9 cellular contexts compared by ENCODE assay signal in the genomic region with DNA sequence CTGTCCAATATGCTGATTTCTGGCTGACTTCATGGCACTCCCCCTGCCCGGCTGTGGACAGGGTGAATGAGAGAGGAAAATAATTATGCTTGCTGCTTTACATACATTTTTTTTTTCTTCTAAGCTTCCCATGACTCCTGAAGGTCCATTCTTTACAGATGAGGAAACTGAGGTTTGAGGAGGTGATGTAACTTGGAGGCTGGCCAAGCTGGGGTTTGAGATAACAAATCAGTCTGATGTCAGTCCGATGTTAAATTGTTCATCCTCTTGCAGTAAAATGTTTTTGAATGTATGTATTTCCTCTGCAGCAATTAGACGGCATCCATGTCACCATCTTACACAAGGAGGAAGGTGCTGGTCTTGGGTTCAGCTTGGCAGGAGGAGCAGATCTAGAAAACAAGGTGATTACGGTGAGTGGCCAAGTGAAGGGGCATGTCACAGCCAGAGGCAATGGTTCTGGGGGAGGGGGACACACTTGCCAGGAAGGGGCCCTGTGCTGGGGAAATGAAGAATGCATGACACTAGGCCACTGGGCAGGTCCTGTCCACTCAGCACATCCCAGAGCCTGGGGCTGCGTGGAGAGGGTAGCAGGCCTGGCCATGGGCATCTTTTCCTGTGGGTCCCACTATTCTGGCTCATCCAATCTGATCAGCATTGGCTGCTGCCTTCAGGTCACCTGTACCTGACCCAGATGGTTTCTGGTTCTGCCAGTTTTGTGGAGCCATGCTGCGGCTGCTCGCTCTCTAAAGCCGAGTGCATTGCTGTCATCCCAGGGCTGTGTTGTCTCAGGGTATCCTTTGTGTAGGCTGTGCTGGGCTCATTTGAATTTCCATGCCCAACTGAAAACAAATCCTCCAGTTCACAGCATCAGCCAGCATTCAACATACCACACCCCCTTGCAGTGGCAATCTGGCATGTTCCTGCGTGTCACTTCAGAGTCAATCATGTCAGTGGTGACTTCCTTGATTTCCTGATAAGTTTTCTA. TPM values are rescaled to one million over a fixed set of nuclear protein-coding genes. Genes with fewer than 3 reads are reported as not detected.
DNase-seq lines count a peak whose midpoint lies in the region; ATAC-seq and TF ChIP-seq lines count a peak whose summit lies in the region.
"Had no signal": no experiment of that assay in that cellular context is flagged by ENCODE, and none has a peak within 500 bp of the region (broad histone marks: within the 10 kb centered on the region; RNA-seq: fewer than 3 reads in every experiment).

No MANE protein-coding gene starts in this region.

- no peaks in the 10 kb centered on the region for H3K9me2 ChIP-seq in neural cell (ENCODE audit: insufficient read depth, low read length)

- no peak overlapping the region for H3K4me2 ChIP-seq in neural cell (ENCODE audit: low read length)

- H3K36me3 ChIP-seq in neural cell (ENCODE audit: insufficient read depth, low read length) = no peaks in the 10 kb centered on the region

- H4K20me1 ChIP-seq in neural cell (ENCODE audit: insufficient read depth) = no peaks in the 10 kb centered on the region

- peak overlapping the region; percentile 94 for H3K27ac Mint-ChIP-seq in dendritic cell treated with granulocyte-macrophage colony-stimulating factor and Interleukin-4, amounts not matched to agents 40 ng/mL and 50 ng/mL, for 4 days

- H3K4me3 ChIP-seq in GM08714 (ENCODE audit: low read length) = peak overlapping the region; percentile 56; the same call in 1 of the 2 replicates
- no peak overlapping the region for H3K4me3 ChIP-seq in neural cell (ENCODE audit: low read length)

- no peaks in the 10 kb centered on the region for H3K9me3 Mint-ChIP-seq in dendritic cell treated with granulocyte-macrophage colony-stimulating factor and Interleukin-4, amounts not matched to agents 40 ng/mL and 50 ng/mL, for 4 days

- intact Hi-C loops in dendritic cell treated with granulocyte-macrophage colony-stimulating factor and Interleukin-4, amounts not matched to agents 40 ng/mL and 50 ng/mL, for 4 days (cut with micrococcal nuclease) = loop anchor here (1.0 kb wide), 1 partner anchor 7 kb away; no protein-coding TSS in a partner anchor

- H3K27me3 ChIP-seq in neural cell (ENCODE audit: insufficient read depth, low read depth, low read length) = no peaks in the 10 kb centered on the region

- no peak overlapping the region for H3K9ac ChIP-seq in neural cell (ENCODE audit: low read length)

- H3K9me3 ChIP-seq in neural cell (ENCODE audit: low read length) = no peaks in the 10 kb centered on the region

- no peak for TF ChIP-seq CTCF in neural cell (IDR thresholded peaks at IDR 0.05; ENCODE audit: poor library complexity, severe bottlenecking)

- TF ChIP-seq EP300 in neural cell (conservative IDR thresholded peaks at IDR 0.05; ENCODE audit: poor library complexity, severe bottlenecking) = no peak

- ATAC-seq in HG03159 (IDR thresholded peaks at IDR 0.05; ENCODE audit: unreplicated experiment) = no peak

- no peak for TF ChIP-seq RAD21 in neural cell (conservative IDR thresholded peaks at IDR 0.05)

- H3K4me1 Mint-ChIP-seq in dendritic cell treated with granulocyte-macrophage colony-stimulating factor and Interleukin-4, amounts not matched to agents 40 ng/mL and 50 ng/mL, for 4 days (ENCODE audit: low read depth) = peaks cover 87% of the 10 kb centered on the region

- no peaks in the 10 kb centered on the region for H3K27me3 Mint-ChIP-seq in dendritic cell treated with granulocyte-macrophage colony-stimulating factor and Interleukin-4, amounts not matched to agents 40 ng/mL and 50 ng/mL, for 4 days

- H3K4me3 Mint-ChIP-seq in dendritic cell treated with granulocyte-macrophage colony-stimulating factor and Interleukin-4, amounts not matched to agents 40 ng/mL and 50 ng/mL, for 4 days = peak overlapping the region; percentile 74

- H3K36me3 Mint-ChIP-seq in dendritic cell treated with granulocyte-macrophage colony-stimulating factor and Interleukin-4, amounts not matched to agents 40 ng/mL and 50 ng/mL, for 4 days (ENCODE audit: low read depth) = peaks cover 99% of the 10 kb centered on the region

- peak; percentile 28 for DNase-seq in NCI-H345 treated with DMSO at 0.1 percent for 48 hours (lab: John Stamatoyannopoulos, UW; ENCODE audit: unreplicated experiment)
- DNase-seq in LoVo (ENCODE audit: low spot score) = no peak
- DNase-seq in AG20443 (ENCODE audit: low spot score) = no peak
- no peak for DNase-seq in stimulated activated CD4-positive, alpha-beta T cell treated with anti-CD3 and anti-CD28 coated beads, Interleukin-1b, Interleukin-23, amount 100 ng/mL, for 48 hours
- DNase-seq: activated CD4-positive, alpha-beta T cell treated with anti-CD3 and anti-CD28 coated beads, Interleukin-2, amount 50 U/mL, for 4 hours had no signal

- no peaks in the 10 kb centered on the region for H3F3A ChIP-seq in neural cell (ENCODE audit: insufficient read depth, low read length, poor library complexity, severe bottlenecking)

- no peak overlapping the region for H3K27ac ChIP-seq in neural cell (ENCODE audit: low read length)

- no peaks in the 10 kb centered on the region for H3K79me2 ChIP-seq in neural cell (replicated peaks; ENCODE audit: insufficient read depth, low read length)

- peak overlapping the region; percentile 32 for H2AFZ ChIP-seq in neural cell (ENCODE audit: low read depth, low read length)

TF ChIP-seq in neural cell, 6 proteins besides CTCF, POLR2A, EP300 and RAD21:
- TF ChIP-seq TAF1 (IDR thresholded peaks at IDR 0.05; ENCODE audit: low read depth) (no peak), SMC3 (conservative IDR thresholded peaks at IDR 0.05; ENCODE audit: poor library complexity) (no peak), MXI1 (conservative IDR thresholded peaks at IDR 0.05; ENCODE audit: poor library complexity, severe bottlenecking) (no peak), EZH2 (IDR thresholded peaks at IDR 0.05; ENCODE audit: borderline replicate concordance, insufficient read depth, low read length, poor library complexity, severe bottlenecking) (no peak), POLR2AphosphoS5 (IDR thresholded peaks at IDR 0.05) (no peak)
- TF ChIP-seq, protein P1, sequence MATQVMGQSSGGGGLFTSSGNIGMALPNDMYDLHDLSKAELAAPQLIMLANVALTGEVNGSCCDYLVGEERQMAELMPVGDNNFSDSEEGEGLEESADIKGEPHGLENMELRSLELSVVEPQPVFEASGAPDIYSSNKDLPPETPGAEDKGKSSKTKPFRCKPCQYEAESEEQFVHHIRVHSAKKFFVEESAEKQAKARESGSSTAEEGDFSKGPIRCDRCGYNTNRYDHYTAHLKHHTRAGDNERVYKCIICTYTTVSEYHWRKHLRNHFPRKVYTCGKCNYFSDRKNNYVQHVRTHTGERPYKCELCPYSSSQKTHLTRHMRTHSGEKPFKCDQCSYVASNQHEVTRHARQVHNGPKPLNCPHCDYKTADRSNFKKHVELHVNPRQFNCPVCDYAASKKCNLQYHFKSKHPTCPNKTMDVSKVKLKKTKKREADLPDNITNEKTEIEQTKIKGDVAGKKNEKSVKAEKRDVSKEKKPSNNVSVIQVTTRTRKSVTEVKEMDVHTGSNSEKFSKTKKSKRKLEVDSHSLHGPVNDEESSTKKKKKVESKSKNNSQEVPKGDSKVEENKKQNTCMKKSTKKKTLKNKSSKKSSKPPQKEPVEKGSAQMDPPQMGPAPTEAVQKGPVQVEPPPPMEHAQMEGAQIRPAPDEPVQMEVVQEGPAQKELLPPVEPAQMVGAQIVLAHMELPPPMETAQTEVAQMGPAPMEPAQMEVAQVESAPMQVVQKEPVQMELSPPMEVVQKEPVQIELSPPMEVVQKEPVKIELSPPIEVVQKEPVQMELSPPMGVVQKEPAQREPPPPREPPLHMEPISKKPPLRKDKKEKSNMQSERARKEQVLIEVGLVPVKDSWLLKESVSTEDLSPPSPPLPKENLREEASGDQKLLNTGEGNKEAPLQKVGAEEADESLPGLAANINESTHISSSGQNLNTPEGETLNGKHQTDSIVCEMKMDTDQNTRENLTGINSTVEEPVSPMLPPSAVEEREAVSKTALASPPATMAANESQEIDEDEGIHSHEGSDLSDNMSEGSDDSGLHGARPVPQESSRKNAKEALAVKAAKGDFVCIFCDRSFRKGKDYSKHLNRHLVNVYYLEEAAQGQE (IDR thresholded peaks at IDR 0.05; ENCODE audit: borderline replicate concordance) = no peak
TF ChIP-seq in neural cell: peak in this region for 0.

RNA-seq across cellular contexts. Expression of a gene that starts 20.4 kb away (rescaled TPM):
- 0.10 and 0.76 TPM in 2 replicates for polyA plus RNA-seq in neural cell
- polyA minus RNA-seq in neural cell = 0.24 and 2.4 TPM in 2 replicates
